8 cellular contexts compared by ENCODE assay signal in the genomic region with DNA sequence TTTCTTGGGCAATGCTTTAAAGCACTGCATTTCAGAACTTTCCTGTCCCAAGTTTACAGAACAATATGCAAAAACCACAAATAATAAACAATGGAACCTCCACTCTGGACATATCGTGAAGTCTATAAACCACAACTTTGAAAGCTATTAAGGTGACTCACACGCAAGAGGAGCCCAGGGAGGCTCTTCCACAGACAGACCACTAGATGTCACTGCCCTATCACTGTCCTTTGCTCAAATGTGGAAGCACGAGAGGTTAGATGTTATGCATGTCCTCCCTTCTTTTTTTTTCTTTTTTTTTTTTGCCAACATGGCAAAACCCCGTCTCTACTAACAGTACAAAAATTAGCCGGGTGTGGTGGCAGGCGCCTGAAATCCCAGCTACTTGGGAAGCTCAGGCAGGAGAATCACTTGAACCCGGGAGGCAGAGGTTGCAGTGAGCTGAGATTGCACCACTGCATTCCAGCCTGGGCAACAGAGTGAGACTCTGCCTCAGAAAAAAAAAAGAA.
DNase-seq lines count a peak whose midpoint lies in the region; ATAC-seq, FAIRE-seq and TF ChIP-seq lines count a peak whose summit lies in the region.
"Not testable (repeated sequence)": the region's sequence is repeated elsewhere in the genome, so short reads cannot be mapped to it uniquely, and the experiment has no call there.

No MANE protein-coding gene starts in this region.

- in situ Hi-C loops in K562 (cut with MboI): loop anchor here (5.0 to 10.0 kb wide), 2 partner anchors 234 to 912 kb away; no protein-coding TSS in a partner anchor

- H3K9me2 ChIP-seq in hepatocyte (replicated peaks; ENCODE audit: insufficient read depth): not testable (repeated sequence)

- TF ChIP-seq CTCF in BE2C (IDR thresholded peaks at IDR 0.05; ENCODE audit: low read depth, low read length): peak; percentile 95
- TF ChIP-seq CTCF in K562 (IDR thresholded peaks at IDR 0.05 in 2 of 3, conservative IDR thresholded peaks at IDR 0.05 in 1 of 3; ENCODE audit: insufficient read depth in 2 of 3, low read depth in 1 of 3, low read length in 3 of 3): peak; percentile 81 to 93 (median 86)
- peak; percentile 93 for TF ChIP-seq CTCF in hepatocyte (IDR thresholded peaks at IDR 0.05; ENCODE audit: poor library complexity)

- POLR2A ChIA-PET in K562 (lab: Yijun Ruan, JAX): interaction anchor here (0.6 to 1.5 kb wide), 3 partner anchors 13 to 392 kb away, joined by 3 to 8 read pairs (median 3); no protein-coding TSS in a partner anchor

- not testable (repeated sequence) for H3K4me1 ChIP-seq in BE2C; K562 (replicated peaks in 1 of 2; ENCODE audit: control insufficient read depth in 2 of 2, insufficient read depth in 2 of 2, low read length in 2 of 2); hepatocyte (ENCODE audit: insufficient read depth)

- H3K9ac ChIP-seq in K562 (ENCODE audit: insufficient read depth in 1 of 2, low read depth in 2 of 2, low read length in 2 of 2): not testable (repeated sequence)

- H3K9me3 ChIP-seq in BE2C; K562 (replicated peaks; ENCODE audit: control insufficient read depth, insufficient read depth, low read depth, low read length); hepatocyte (ENCODE audit: low read depth): not testable (repeated sequence)

- DNase-seq in BE2C: peak; percentile 65
- DNase-seq in NCI-H2107 treated with DMSO at 0.1 percent for 48 hours (lab: John Stamatoyannopoulos, UW; ENCODE audit: unreplicated experiment): peak; percentile 86
- peak; percentile 73 for DNase-seq in T1000 (lab: John Stamatoyannopoulos, UW)
- DNase-seq in K562 (ENCODE audit: extremely low read depth in 1 of 4, low spot score in 3 of 4): peak; percentile 63 to 82 (median 70)
- DNase-seq in hepatocyte (ENCODE audit: low spot score): peak; percentile 89
- peak; percentile 81 for DNase-seq in skeletal muscle cell (ENCODE audit: low read depth)

- H2AFZ ChIP-seq in K562 (ENCODE audit: low read depth, low read length); hepatocyte: not testable (repeated sequence)

- not testable (repeated sequence) for BruUV-seq in K562 (replicated peaks; lab: Mats Ljungman, UMichigan)

- H3K36me3 ChIP-seq in BE2C; K562 (ENCODE audit: control insufficient read depth, insufficient read depth, low read length); hepatocyte (replicated peaks; ENCODE audit: insufficient read depth, low read depth): not testable (repeated sequence)

- not testable (repeated sequence) for TF ChIP-seq EP300 in K562 (IDR thresholded peaks at IDR 0.05; ENCODE audit: low read length)

- H3K9me1 ChIP-seq in K562 (ENCODE audit: control insufficient read depth, insufficient read depth, low read length): not testable (repeated sequence)

- CTCF ChIA-PET in K562 (lab: Yijun Ruan, JAX; ENCODE audit: low intra/inter-chr PET ratio): interaction anchor here (0.7 to 2.8 kb wide), 4 partner anchors 152 to 902 kb away, joined by 3 to 41 read pairs (median 5); no protein-coding TSS in a partner anchor

- not testable (repeated sequence) for H3K4me2 ChIP-seq in K562 (ENCODE audit: insufficient read depth, low read length)
- H3K4me2 ChIP-seq in hepatocyte: peak overlapping the region; percentile 58

- H3K79me2 ChIP-seq in K562 (ENCODE audit: control insufficient read depth, insufficient read depth, low read length); hepatocyte: not testable (repeated sequence)

- H4K20me1 ChIP-seq in K562 (replicated peaks; ENCODE audit: control insufficient read depth, insufficient read depth, low read length); hepatocyte (ENCODE audit: insufficient read depth, poor library complexity, severe bottlenecking): not testable (repeated sequence)

- ATAC-seq in GM19035 (IDR thresholded peaks at IDR 0.05; ENCODE audit: unreplicated experiment) (peak; percentile 78), HG03135 (IDR thresholded peaks at IDR 0.05; ENCODE audit: unreplicated experiment) (peak; percentile 83), K562 (peak; percentile 98)

- H3K27ac ChIP-seq in K562 (ENCODE audit: extremely low read depth, low read depth, low read length); hepatocyte: not testable (repeated sequence)

- H3K27me3 ChIP-seq in BE2C; K562 (ENCODE audit: control insufficient read depth in 2 of 2, insufficient read depth in 2 of 2, low read length in 2 of 2); hepatocyte: not testable (repeated sequence)

- H3K4me3 ChIP-seq in BE2C (ENCODE audit: low read depth, low read length); K562; hepatocyte; skeletal muscle cell (ENCODE audit: low read depth, low read length): not testable (repeated sequence)

- intact Hi-C loops in K562 (cut with micrococcal nuclease): loop anchor here (1.0 to 5.0 kb wide), 2 partner anchors 233 to 909 kb away; no protein-coding TSS in a partner anchor

- WGBS in K562 (ENCODE audit: insufficient coverage, low coverage, missing lambda C conversion rate): 0% methylated on average over 6 of the region's 7 CpGs
- WGBS in hepatocyte (ENCODE audit: low lambda C conversion rate, missing lambda C conversion rate): 11% methylated on average over 7 of the region's 7 CpGs

- FAIRE-seq in K562 (lab: Jason Lieb, UNC): peak; percentile 98

- not testable (repeated sequence) for TF ChIP-seq POLR2A in K562 (conservative IDR thresholded peaks at IDR 0.05)

- peak; percentile 92 to 93 for TF ChIP-seq RAD21 in K562 (CRISPR knock-in tag; conservative IDR thresholded peaks at IDR 0.05 in 1 of 2, IDR thresholded peaks at IDR 0.05 in 1 of 2)

TF ChIP-seq in K562, 482 proteins besides CTCF, POLR2A, EP300 and RAD21 (continues in another document):
- TF ChIP-seq ARID2 (IDR thresholded peaks at IDR 0.05) (peak; percentile 92; the same call in 1 of the 2 replicates), NFIC (IDR thresholded peaks at IDR 0.05) (peak; percentile 74), ATF7 (IDR thresholded peaks at IDR 0.05) (peak; percentile 30; the same call in 1 of the 2 replicates), ZNF121 (CRISPR knock-in tag; conservative IDR thresholded peaks at IDR 0.05) (0 out of 2 replicates have a peak, but pooled peaks have one; percentile 10), MAZ (CRISPR knock-in tag; conservative IDR thresholded peaks at IDR 0.05 in 1 of 2, IDR thresholded peaks at IDR 0.05 in 1 of 2) (peak in 1 of 2 experiments; percentile 35; a peak in 1 of 4 replicates), MAFF (IDR thresholded peaks at IDR 0.05; ENCODE audit: low read length) (peak; percentile 31; the same call in 1 of the 2 replicates), MAFG (tag; conservative IDR thresholded peaks at IDR 0.05) (peak; percentile 75), BHLHE40 (IDR thresholded peaks at IDR 0.05; ENCODE audit: low read length) (peak; percentile 67; the same call in 1 of the 2 replicates), CC2D1A (IDR thresholded peaks at IDR 0.05) (peak; percentile 40; the same call in 1 of the 2 replicates), MAFK (IDR thresholded peaks at IDR 0.05; ENCODE audit: low read length) (peak; percentile 24; the same call in 1 of the 2 replicates), FOSL1 (tag; conservative IDR thresholded peaks at IDR 0.05) (peak; percentile 77), DPF2 (IDR thresholded peaks at IDR 0.05) (peak; percentile 18; the same call in 1 of the 2 replicates), CXXC5 (CRISPR knock-in tag; IDR thresholded peaks at IDR 0.05) (0 out of 2 replicates have a peak, but pooled peaks have one; percentile 25), SOX6 (IDR thresholded peaks at IDR 0.05) (peak; percentile 20; the same call in 1 of the 2 replicates), JUN (IDR thresholded peaks at IDR 0.05; ENCODE audit: borderline replicate concordance, low read depth, low read length) (0 out of 2 replicates have a peak, but pooled peaks have one; percentile 20), ZNF316 (IDR thresholded peaks at IDR 0.05) (peak; percentile 92), C11orf30 (IDR thresholded peaks at IDR 0.05; ENCODE audit: low read depth) (peak; percentile 80), SMC3 (conservative IDR thresholded peaks at IDR 0.05; ENCODE audit: insufficient read depth, low read depth, low read length) (peak; percentile 92), JUND (IDR thresholded peaks at IDR 0.05; ENCODE audit: borderline replicate concordance, low read depth, low read length) (peak; percentile 71), JUND (tag; IDR thresholded peaks at IDR 0.05; ENCODE audit: borderline replicate concordance, low read depth, low read length) (0 out of 3 replicates have a peak, but pooled peaks have one; percentile 65), STAG1 (CRISPR knock-in tag; IDR thresholded peaks at IDR 0.05; ENCODE audit: borderline replicate concordance) (peak; percentile 80; the same call in 1 of the 2 replicates)
- not testable (repeated sequence) for TF ChIP-seq JUN (CRISPR knock-in tag; IDR thresholded peaks at IDR 0.05; ENCODE audit: borderline replicate concordance)
- TF ChIP-seq, protein P1, sequence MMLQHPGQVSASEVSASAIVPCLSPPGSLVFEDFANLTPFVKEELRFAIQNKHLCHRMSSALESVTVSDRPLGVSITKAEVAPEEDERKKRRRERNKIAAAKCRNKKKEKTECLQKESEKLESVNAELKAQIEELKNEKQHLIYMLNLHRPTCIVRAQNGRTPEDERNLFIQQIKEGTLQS (IDR thresholded peaks at IDR 0.05): peak; percentile 60
- TF ChIP-seq, protein P1 (CRISPR knock-in tag; conservative IDR thresholded peaks at IDR 0.05): not testable (repeated sequence)
